In the genomic region with DNA sequence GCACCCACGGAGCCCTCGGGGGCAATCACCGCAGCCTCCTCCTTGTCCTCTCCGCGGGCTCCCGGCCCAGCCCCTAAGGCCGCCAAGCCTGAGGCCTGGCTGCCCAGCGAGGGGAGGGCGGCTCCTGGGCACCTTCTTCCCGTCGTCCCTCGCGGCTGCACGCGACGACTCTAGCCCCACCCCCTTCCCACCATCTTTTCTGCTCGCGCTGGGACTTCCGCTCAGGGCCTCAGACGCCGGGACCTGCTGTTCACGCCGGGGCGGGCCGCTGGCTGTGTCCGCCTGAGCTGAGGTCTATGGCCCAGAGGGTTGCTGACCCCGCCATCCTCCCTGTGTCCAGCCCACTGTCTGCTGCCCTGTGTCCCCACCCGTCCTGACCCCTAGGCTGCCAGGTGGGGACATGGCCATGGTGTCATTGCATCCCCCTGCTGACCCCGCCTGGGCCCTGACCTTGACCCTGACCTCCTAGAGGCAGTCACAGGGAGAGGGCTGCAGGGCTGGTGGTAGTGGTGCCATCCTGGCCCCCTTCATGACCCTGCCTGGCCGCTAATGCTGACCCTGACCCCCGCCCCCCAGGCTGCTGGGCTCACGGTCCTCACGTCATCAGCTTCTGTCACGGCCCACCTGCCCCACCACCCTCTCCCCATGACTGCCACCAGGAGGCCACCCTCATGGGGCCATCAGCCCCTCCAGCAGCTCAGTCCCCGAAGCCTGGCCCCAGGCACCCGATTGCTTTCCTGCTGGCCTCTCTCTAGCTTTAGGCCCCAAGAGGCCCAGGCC, we compare ENCODE assay signal across 21 cellular contexts.
"Had no signal": no experiment of that assay in that cellular context is flagged by ENCODE, and none has a peak within 500 bp of the region (broad histone marks: within the 10 kb centered on the region; RNA-seq: fewer than 3 reads in every experiment).

No MANE protein-coding gene starts in this region.

- H3K27me3 ChIP-seq: right atrium auricular region, thyroid gland, uterus had no signal

- H3K36me3 ChIP-seq: breast epithelium, esophagus muscularis mucosa, gastroesophageal sphincter, heart right ventricle, right atrium auricular region, thyroid gland, uterus had no signal

- H3K4me3 ChIP-seq: breast epithelium, esophagus muscularis mucosa, gastroesophageal sphincter, heart right ventricle, lung, right atrium auricular region, skin epidermis, thyroid gland, uterus had no signal

- DNase-seq: activated CD4-positive, alpha-beta T cell treated with anti-CD3 and anti-CD28 coated beads, Interleukin-2, amount 10 ng/mL, durations not matched to agents 7 days and 5 days; activated CD8-positive, alpha-beta T cell treated with anti-CD3 and anti-CD28 coated beads, Interleukin-2, amount 10 ng/mL, durations not matched to agents 7 days and 5 days; activated naive CD4-positive, alpha-beta T cell treated with anti-CD3 and anti-CD28 coated beads, Interleukin-2, amount 10 ng/mL, durations not matched to agents 7 days and 5 days; activated T-cell treated with anti-CD3 and anti-CD28 coated beads, Interleukin-2, amount 50 U/mL, for 24 hours; cerebellar nuclear complex; cortex of kidney; heart right ventricle; immature natural killer cell; nephron progenitor cell; occipital lobe; stimulated activated CD4-positive, alpha-beta T cell treated with anti-CD3 and anti-CD28 coated beads, Interleukin-15, amount 100 ng/mL, for 24 hours; stimulated activated CD4-positive, alpha-beta T cell treated with anti-CD3 and anti-CD28 coated beads, Interleukin-2, amount 100 ng/mL, for 48 hours; T1000; thyroid gland; uterus had no signal

- H3K9me3 ChIP-seq: right atrium auricular region, thyroid gland, uterus had no signal

- H3K27ac ChIP-seq: breast epithelium, esophagus muscularis mucosa, gastroesophageal sphincter, heart right ventricle, right atrium auricular region, skin epidermis, thyroid gland, uterus had no signal

- H3K4me1 ChIP-seq: breast epithelium, esophagus muscularis mucosa, gastroesophageal sphincter, heart right ventricle, right atrium auricular region, thyroid gland, uterus had no signal

- ATAC-seq: activated CD8-positive, alpha-beta T cell treated with anti-CD3 and anti-CD28 coated beads, Interleukin-2, amount 10 ng/mL, durations not matched to agents 7 days and 5 days; gastroesophageal sphincter had no signal
